ENCODE assay signal across 20 cellular contexts in genomic region chr6:64249129-64249528, GRCh38.
DNase-seq lines count a peak whose midpoint lies in the region; ATAC-seq, FAIRE-seq and TF ChIP-seq lines count a peak whose summit lies in the region.
"Had no signal": no experiment of that assay in that cellular context is flagged by ENCODE, and none has a peak within 500 bp of the region (broad histone marks: within the 10 kb centered on the region; RNA-seq: fewer than 3 reads in every experiment).

No MANE protein-coding gene starts in this region.

- DNase-seq in DMS53 (lab: John Stamatoyannopoulos, UW) (peak; percentile 26), DMS53 treated with DMSO at 0.1 percent for 48 hours (lab: John Stamatoyannopoulos, UW; ENCODE audit: unreplicated experiment) (no peak), RPMI7951 (ENCODE audit: low read depth) (peak; percentile 7), endothelial cell of umbilical vein (ENCODE audit: low read depth, low spot score) (no peak), non-pigmented ciliary epithelial cell (ENCODE audit: low read depth) (peak; percentile 15), amniotic stem cell (lab: John Stamatoyannopoulos, UW) (no peak), Right ventricle myocardium superior (no peak)
- DNase-seq: DMS79, MG63, NCI-H1105, NCI-H1930, NCI-H510A treated with DMSO at 0.1 percent for 48 hours, T-cell had no signal

- BruUV-seq in endothelial cell of umbilical vein (replicated peaks; lab: Mats Ljungman, UMichigan) = no TSS peak

- POLR2A ChIA-PET in endothelial cell of umbilical vein (lab: Charles Lee) = no interaction called here

- no peaks in the 10 kb centered on the region for H3K79me2 ChIP-seq in endothelial cell of umbilical vein (ENCODE audit: control insufficient read depth, insufficient read depth, low read length)

- H3K4me1 ChIP-seq in endothelial cell of umbilical vein (ENCODE audit: control insufficient read depth, extremely low read depth, insufficient read depth, low read length) = no peaks in the 10 kb centered on the region
- H3K4me1 ChIP-seq: BLaER1 had no signal

- dilution Hi-C loops in endothelial cell of umbilical vein (cut with MboI; ENCODE audit: extremely low pct_ligation_motif_present, low sequenced_read_pairs) = no loop called here

- no peak for TF ChIP-seq POLR2A in endothelial cell of umbilical vein (IDR thresholded peaks at IDR 0.05; ENCODE audit: low read depth, low read length)

- no peaks in the 10 kb centered on the region for H3K9me3 ChIP-seq in endothelial cell of umbilical vein (replicated peaks; ENCODE audit: control insufficient read depth, insufficient read depth, low read length)
- H3K9me3 ChIP-seq: BLaER1, MG63 had no signal

- no peaks in the 10 kb centered on the region for H4K20me1 ChIP-seq in endothelial cell of umbilical vein (replicated peaks; ENCODE audit: control insufficient read depth, extremely low read depth, insufficient read depth, low read length)
- H4K20me1 ChIP-seq: BLaER1 had no signal

- H3K36me3 ChIP-seq in endothelial cell of umbilical vein (ENCODE audit: control insufficient read depth in 2 of 2, extremely low read depth in 1 of 2, insufficient read depth in 2 of 2, low read length in 2 of 2) = no peaks in the 10 kb centered on the region
- H3K36me3 ChIP-seq: BLaER1, MG63 had no signal

- H3K4me3 ChIP-seq in endothelial cell of umbilical vein (replicated peaks in 1 of 3; ENCODE audit: insufficient read depth in 1 of 3, low read depth in 1 of 3, low read length in 3 of 3) = no peak overlapping the region
- H3K4me3 ChIP-seq: BLaER1, GM12878, MG63 had no signal

- ATAC-seq in HG02610 (IDR thresholded peaks at IDR 0.05; ENCODE audit: unreplicated experiment) (no peak), Right ventricle myocardium superior (ENCODE audit: poor library complexity) (no peak)
- ATAC-seq: GM12878, HCT116, T-cell had no signal

- no peak for FAIRE-seq in endothelial cell of umbilical vein (lab: Jason Lieb, UNC)
- FAIRE-seq: GM12878, GM18507 had no signal

- H3K27ac ChIP-seq in endothelial cell of umbilical vein (ENCODE audit: insufficient read depth, low read depth, low read length) = no peak overlapping the region
- H3K27ac ChIP-seq: 22Rv1, BLaER1, KMS-11 had no signal

- H2AFZ ChIP-seq in endothelial cell of umbilical vein (ENCODE audit: low read depth, low read length) = no peak overlapping the region

- no peak overlapping the region for H3K4me2 ChIP-seq in endothelial cell of umbilical vein (ENCODE audit: insufficient read depth, low read length)
- H3K4me2 ChIP-seq: BLaER1, KMS-11 had no signal

- no peaks in the 10 kb centered on the region for H3K27me3 ChIP-seq in endothelial cell of umbilical vein (ENCODE audit: control insufficient read depth in 2 of 2, insufficient read depth in 2 of 2, low read length in 2 of 2)
- H3K27me3 ChIP-seq: BLaER1, MG63 had no signal

- no peaks in the 10 kb centered on the region for H3K9me1 ChIP-seq in endothelial cell of umbilical vein (replicated peaks; ENCODE audit: control insufficient read depth, extremely low read depth, insufficient read depth, low read length)

- intact Hi-C loops in endothelial cell of umbilical vein (cut with micrococcal nuclease) = no loop called here
- intact Hi-C loops in Right ventricle myocardium superior (cut with DNase I) = no loop called here

- CTCF ChIA-PET in endothelial cell of umbilical vein (lab: Charles Lee) = no interaction called here

- no peak overlapping the region for H3K9ac ChIP-seq in endothelial cell of umbilical vein (replicated peaks; ENCODE audit: extremely low read depth, insufficient read depth, low read length)
- H3K9ac ChIP-seq: BLaER1, KMS-11 had no signal

- no peak for TF ChIP-seq CTCF in endothelial cell of umbilical vein (IDR thresholded peaks at IDR 0.05; ENCODE audit: extremely low read depth in 1 of 2, insufficient read depth in 1 of 2, low read depth in 1 of 2, low read length in 2 of 2)

TF ChIP-seq in endothelial cell of umbilical vein, 7 proteins besides CTCF, POLR2A, EP300 and RAD21:
- no peak for TF ChIP-seq GATA2 (IDR thresholded peaks at IDR 0.05; ENCODE audit: insufficient read depth, insufficient read length, low read depth, low read length)
- peak; percentile 46 for TF ChIP-seq FOS (IDR thresholded peaks at IDR 0.05; ENCODE audit: borderline replicate concordance, insufficient read depth, low read length)
TF ChIP-seq in endothelial cell of umbilical vein: peak in this region for 1.

Comparison
In these comparisons a context has a peak if more than half of its experiments do, and no peak if none do; other contexts are left out.
1. DNase-seq: peak in DMS53 (single experiment), RPMI7951 (single experiment) and non-pigmented ciliary epithelial cell (single experiment); none in DMS53 treated with DMSO at 0.1 percent for 48 hours (single experiment), endothelial cell of umbilical vein (single experiment), amniotic stem cell (single experiment) and Right ventricle myocardium superior (single experiment).